Comparison of ENCODE assay signal across 26 cellular contexts in genomic region chr6:125752773-125753172, GRCh38. TPM values are rescaled to one million over a fixed set of nuclear protein-coding genes. Genes with fewer than 3 reads are reported as not detected.
A peak's percentile ranks its signal among the peaks of the same experiment; 100 is the strongest.
DNase-seq lines count a peak whose midpoint lies in the region; ATAC-seq, FAIRE-seq and TF ChIP-seq lines count a peak whose summit lies in the region.
"Had no signal": no experiment of that assay in that cellular context is flagged by ENCODE, and none has a peak within 500 bp of the region (broad histone marks: within the 10 kb centered on the region; RNA-seq: fewer than 3 reads in every experiment).

No MANE protein-coding gene starts in this region.

- H4K20me1 ChIP-seq in GM23338 (replicated peaks; ENCODE audit: insufficient read depth) (no peaks in the 10 kb centered on the region), endothelial cell of umbilical vein (replicated peaks; ENCODE audit: control insufficient read depth, extremely low read depth, insufficient read depth, low read length) (no peaks in the 10 kb centered on the region)

- FAIRE-seq in endothelial cell of umbilical vein (lab: Jason Lieb, UNC) = peak; percentile 50

- H3K9me2 ChIP-seq in GM23338 (ENCODE audit: insufficient read depth) = no peaks in the 10 kb centered on the region

- H3K4me2 ChIP-seq in GM23338 = peak overlapping the region; percentile 43
- no peak overlapping the region for H3K4me2 ChIP-seq in endothelial cell of umbilical vein (ENCODE audit: insufficient read depth, low read length)
- H3K4me2 ChIP-seq: BLaER1 had no signal

- H2AFZ ChIP-seq in GM23338 (no peak overlapping the region), endothelial cell of umbilical vein (ENCODE audit: low read depth, low read length) (no peak overlapping the region)

- DNase-seq in GM23338 (ENCODE audit: low spot score) = no peak
- peak; percentile 9 for DNase-seq in SK-MEL-5 (ENCODE audit: low read depth, low spot score)
- DNase-seq in endothelial cell of umbilical vein (ENCODE audit: low read depth, low spot score) = no peak
- no peak for DNase-seq in psoas muscle
- DNase-seq in amygdala (lab: John Stamatoyannopoulos, UW) = no peak
- no peak for DNase-seq in activated naive CD4-positive, alpha-beta T cell treated with anti-CD3 and anti-CD28 coated beads for 36 hours
- DNase-seq: activated CD4-positive, alpha-beta T cell treated with anti-CD3 and anti-CD28 coated beads for 48 hours; activated naive CD4-positive, alpha-beta T cell; activated T-cell treated with anti-CD3 and anti-CD28 coated beads, Interleukin-2, amount 50 U/mL, for 24 hours; COR-L47; DND-41; erythroblast; foreskin fibroblast; H7; MV-4-11; RPMI8226 had no signal

- peaks cover 19% of the 10 kb centered on the region for H3K79me2 ChIP-seq in GM23338 (replicated peaks; ENCODE audit: insufficient read depth)
- H3K79me2 ChIP-seq in endothelial cell of umbilical vein (ENCODE audit: control insufficient read depth, insufficient read depth, low read length) = no peaks in the 10 kb centered on the region

- 65 to 90% (median 69%) methylated on average over 2 of the region's 2 CpGs for WGBS in psoas muscle, 3 donors

- TF ChIP-seq CTCF in GM23338 (conservative IDR thresholded peaks at IDR 0.05; ENCODE audit: low read depth in 2 of 2) (no peak), endothelial cell of umbilical vein (IDR thresholded peaks at IDR 0.05; ENCODE audit: extremely low read depth in 1 of 2, insufficient read depth in 1 of 2, low read depth in 1 of 2, low read length in 2 of 2) (no peak), psoas muscle (IDR thresholded peaks at IDR 0.05) (no peak)

- CTCF ChIA-PET in endothelial cell of umbilical vein (lab: Charles Lee) = interaction anchor here (0.8 to 10.2 kb wide), 19 partner anchors 7 to 882 kb away, joined by 3 to 439 read pairs (median 6); partner anchors contain the start of genes HDDC2 and NCOA7
- CTCF ChIA-PET in activated naive CD4-positive, alpha-beta T cell treated with anti-CD3 and anti-CD28 coated beads for 36 hours (lab: Charles Lee) = interaction anchor here (0.6 to 2.3 kb wide), 19 partner anchors 10 to 1589 kb away, joined by 3 to 31 read pairs (median 4); partner anchors contain the start of gene HDDC2

- peak overlapping the region; percentile 50 for H3K4me3 Mint-ChIP-seq in GM23338
- no peak overlapping the region for H3K4me3 Mint-ChIP-seq in activated naive CD4-positive, alpha-beta T cell treated with anti-CD3 and anti-CD28 coated beads for 36 hours
- H3K4me3 Mint-ChIP-seq: activated T-cell treated with anti-CD3 and anti-CD28 coated beads, Interleukin-2, amount 50 U/mL, for 24 hours; central memory CD8-positive, alpha-beta T cell; stimulated activated memory B cell treated with anti-CD40 and anti-IgM and Interleukin-4, amounts not matched to agents 10 μg/mL and 1 μg/mL and 100 μg/mL, for 72 hours; T-helper 2 cell treated with Interferon-gamma antibody and Interleukin-4, amounts not matched to agents 5 μg/mL and 100 μg/mL, for 36 hours had no signal

- 0 out of 2 replicates have a peak, but pooled peaks cover 8% of the 10 kb centered on the region for H3F3A ChIP-seq in GM23338 (replicated peaks; ENCODE audit: low read depth)

- H3K27me3 ChIP-seq in GM23338 (ENCODE audit: insufficient read depth) (peaks cover 23% of the 10 kb centered on the region), endothelial cell of umbilical vein (ENCODE audit: control insufficient read depth in 2 of 2, insufficient read depth in 2 of 2, low read length in 2 of 2) (peaks cover 38 to 49% of the 10 kb centered on the region in 2 experiments), psoas muscle (ENCODE audit: insufficient read depth in 3 of 3, low read length in 2 of 3) (no peaks in the 10 kb centered on the region)
- H3K27me3 ChIP-seq: testis had no signal

- H3K4me1 Mint-ChIP-seq in GM23338 = peaks cover 52% of the 10 kb centered on the region
- H3K4me1 Mint-ChIP-seq in activated naive CD4-positive, alpha-beta T cell treated with anti-CD3 and anti-CD28 coated beads for 36 hours (ENCODE audit: low read depth) = peaks cover 19% of the 10 kb centered on the region

- H3K27ac Mint-ChIP-seq in GM23338 = peak overlapping the region; percentile 37; the same call in 1 of the 2 replicates
- H3K27ac Mint-ChIP-seq in activated naive CD4-positive, alpha-beta T cell treated with anti-CD3 and anti-CD28 coated beads for 36 hours = no peak overlapping the region
- H3K27ac Mint-ChIP-seq: activated T-cell treated with anti-CD3 and anti-CD28 coated beads, Interleukin-2, amount 50 U/mL, for 24 hours; stimulated activated memory B cell treated with anti-CD40 and anti-IgM and Interleukin-4, amounts not matched to agents 10 μg/mL and 1 μg/mL and 100 μg/mL, for 72 hours; T-helper 2 cell treated with Interferon-gamma antibody and Interleukin-4, amounts not matched to agents 5 μg/mL and 100 μg/mL, for 36 hours had no signal

- H3K9me1 ChIP-seq in endothelial cell of umbilical vein (replicated peaks; ENCODE audit: control insufficient read depth, extremely low read depth, insufficient read depth, low read length) = no peaks in the 10 kb centered on the region

- H3K4me1 ChIP-seq in GM23338 (ENCODE audit: insufficient read depth) (peaks cover 41% of the 10 kb centered on the region), endothelial cell of umbilical vein (ENCODE audit: control insufficient read depth, extremely low read depth, insufficient read depth, low read length) (peaks cover 15% of the 10 kb centered on the region), psoas muscle (no peaks in the 10 kb centered on the region)
- H3K4me1 ChIP-seq: testis had no signal

- H3K9me3 ChIP-seq in endothelial cell of umbilical vein (replicated peaks; ENCODE audit: control insufficient read depth, insufficient read depth, low read length) (no peaks in the 10 kb centered on the region), psoas muscle (no peaks in the 10 kb centered on the region)
- H3K9me3 ChIP-seq: BLaER1, neutrophil, testis had no signal

- H3K27me3 Mint-ChIP-seq in GM23338 (ENCODE audit: insufficient read depth, low read depth, poor library complexity) = peaks cover 23% of the 10 kb centered on the region
- peaks cover 36% of the 10 kb centered on the region for H3K27me3 Mint-ChIP-seq in activated naive CD4-positive, alpha-beta T cell treated with anti-CD3 and anti-CD28 coated beads for 36 hours (ENCODE audit: low read depth)

- ATAC-seq in GM23338 (no peak), psoas muscle (no peak), SK-N-SH treated with all-trans-retinoic acid at 6 μM for 48 hours (no peak), GM21381 (IDR thresholded peaks at IDR 0.05; ENCODE audit: unreplicated experiment) (no peak)
- ATAC-seq: stimulated activated memory B cell treated with anti-CD40 and anti-IgM and Interleukin-4, amounts not matched to agents 10 μg/mL and 1 μg/mL and 100 μg/mL, for 72 hours had no signal

- H3K9ac ChIP-seq in endothelial cell of umbilical vein (replicated peaks; ENCODE audit: extremely low read depth, insufficient read depth, low read length) = no peak overlapping the region
- H3K9ac ChIP-seq: BLaER1 had no signal

- TF ChIP-seq POLR2A in endothelial cell of umbilical vein (IDR thresholded peaks at IDR 0.05; ENCODE audit: low read depth, low read length) = no peak

- H3K27ac ChIP-seq in GM23338 (ENCODE audit: low read depth) = no peak overlapping the region
- no peak overlapping the region for H3K27ac ChIP-seq in endothelial cell of umbilical vein (ENCODE audit: insufficient read depth, low read depth, low read length)
- H3K27ac ChIP-seq in psoas muscle = no peak overlapping the region
- H3K27ac ChIP-seq: BLaER1, neutrophil had no signal

- dilution Hi-C loops in endothelial cell of umbilical vein (cut with MboI; ENCODE audit: extremely low pct_ligation_motif_present, low sequenced_read_pairs) = no loop called here

- in situ Hi-C loops in SK-MEL-5 (cut with HindIII; ENCODE audit: low pct_unique_long_range_greater_than_20kb, low sequenced_read_pairs) = no loop called here

- peaks cover 37% of the 10 kb centered on the region for H3K36me3 Mint-ChIP-seq in GM23338 (ENCODE audit: low read depth)
- H3K36me3 Mint-ChIP-seq in activated naive CD4-positive, alpha-beta T cell treated with anti-CD3 and anti-CD28 coated beads for 36 hours (ENCODE audit: low read depth) = no peaks in the 10 kb centered on the region
- H3K36me3 Mint-ChIP-seq: stimulated activated memory B cell treated with anti-CD40 and anti-IgM and Interleukin-4, amounts not matched to agents 10 μg/mL and 1 μg/mL and 100 μg/mL, for 72 hours had no signal

- no peaks in the 10 kb centered on the region for H3K36me3 ChIP-seq in GM23338 (ENCODE audit: insufficient read depth)
- H3K36me3 ChIP-seq in endothelial cell of umbilical vein (ENCODE audit: control insufficient read depth in 2 of 2, extremely low read depth in 1 of 2, insufficient read depth in 2 of 2, low read length in 2 of 2) = no peaks in the 10 kb centered on the region
- peaks cover 7 to 60% of the 10 kb centered on the region in 2 donors for H3K36me3 ChIP-seq in psoas muscle (ENCODE audit: insufficient read depth in 1 of 2, low read depth in 1 of 2)
- H3K36me3 ChIP-seq: BLaER1, neutrophil had no signal

- BruUV-seq in endothelial cell of umbilical vein (replicated peaks; lab: Mats Ljungman, UMichigan) = no TSS peak

- intact Hi-C loops in endothelial cell of umbilical vein (cut with micrococcal nuclease) (loop anchor here (1.0 to 5.0 kb wide), 2 partner anchors 438 to 600 kb away; partner anchors contain the start of gene TPD52L1), psoas muscle (cut with DNase I) (loop anchor here (5.0 to 10.0 kb wide), 2 partner anchors 238 to 440 kb away; no protein-coding TSS in a partner anchor)
- intact Hi-C loops in activated naive CD4-positive, alpha-beta T cell treated with anti-CD3 and anti-CD28 coated beads for 36 hours (cut with micrococcal nuclease) = loop anchor here (1.0 to 5.0 kb wide), 3 partner anchors 240 to 880 kb away; no protein-coding TSS in a partner anchor

- H3K4me3 ChIP-seq in GM23338 (no peak overlapping the region), endothelial cell of umbilical vein (replicated peaks in 1 of 3; ENCODE audit: insufficient read depth in 1 of 3, low read depth in 1 of 3, low read length in 3 of 3) (no peak overlapping the region), psoas muscle (peak overlapping the region; percentile 89)
- H3K4me3 ChIP-seq: BLaER1, lung, testis had no signal

- POLR2A ChIA-PET in endothelial cell of umbilical vein (lab: Charles Lee) = interaction anchor here (0.6 kb wide), 1 partner anchor 417 kb away, joined by 3 read pairs; no protein-coding TSS in a partner anchor

- H3K9me3 Mint-ChIP-seq in GM23338 = no peaks in the 10 kb centered on the region; the same call in 2 of the 3 replicates
- H3K9me3 Mint-ChIP-seq in activated naive CD4-positive, alpha-beta T cell treated with anti-CD3 and anti-CD28 coated beads for 36 hours = no peaks in the 10 kb centered on the region
- H3K9me3 Mint-ChIP-seq: activated T-cell treated with anti-CD3 and anti-CD28 coated beads, Interleukin-2, amount 50 U/mL, for 24 hours; central memory CD8-positive, alpha-beta T cell; stimulated activated memory B cell treated with anti-CD40 and anti-IgM and Interleukin-4, amounts not matched to agents 10 μg/mL and 1 μg/mL and 100 μg/mL, for 72 hours; T-helper 2 cell treated with Interferon-gamma antibody and Interleukin-4, amounts not matched to agents 5 μg/mL and 100 μg/mL, for 36 hours had no signal

RNA-seq across cellular contexts. Expression of gene HEY2, which starts 3.3 kb away (rescaled TPM):
- 3.7 and 4.3 TPM in 2 replicates for total RNA-seq in GM23338 (2014; rRNA removed; shearing (Covaris generic))
- 7.7 and 8.5 TPM in 2 replicates for polyA plus RNA-seq in GM23338 (2016; fragmentation: Nextera tagmentation; extraction: Ambion mirVana)
- 8.5 and 9.9 TPM in 2 replicates for total RNA-seq in SK-MEL-5 (2014; rRNA removed; shearing (Covaris generic))
- 20.4 and 23.1 TPM in 2 replicates for polyA plus RNA-seq in SK-MEL-5 (2015; cell fraction: cytosol; rRNA removed)
- polyA plus RNA-seq in SK-MEL-5 (2015; cell fraction: nucleus; rRNA removed) = 19.3 and 24.6 TPM in 2 replicates
- total RNA-seq in endothelial cell of umbilical vein = not detected in 2 replicates
- 0.03 and 0.07 TPM in 2 replicates for polyA plus RNA-seq in endothelial cell of umbilical vein
- 0.03 TPM in 2 replicates for polyA plus RNA-seq in endothelial cell of umbilical vein (2011; cell fraction: cytosol; rRNA removed)
- polyA plus RNA-seq in endothelial cell of umbilical vein (2011; cell fraction: nucleus; rRNA removed) = 0.10 and 0.26 TPM in 2 replicates
- 0.74 and 0.92 TPM in 2 replicates for polyA plus RNA-seq in endothelial cell of umbilical vein (2012)
- polyA minus RNA-seq in endothelial cell of umbilical vein = not detected in 2 replicates
- polyA minus RNA-seq in endothelial cell of umbilical vein (2011; cell fraction: cytosol; rRNA and poly(A)+ RNA removed) = not detected
- polyA minus RNA-seq in endothelial cell of umbilical vein (2011; cell fraction: nucleus; rRNA and poly(A)+ RNA removed) = not detected in 2 replicates
- 10 to 100 TPM in 1 of 4 donors, 1 to 10 TPM in 3; 4.4 to 80.5 (median 7.5) TPM for total RNA-seq in psoas muscle
- 1 to 10 TPM; 4.2 to 6.2 (median 5.5) TPM for polyA plus RNA-seq in psoas muscle
- total RNA-seq in activated naive CD4-positive, alpha-beta T cell treated with anti-CD3 and anti-CD28 coated beads for 36 hours = not detected
- total RNA-seq: activated CD8-positive, alpha-beta memory T cell treated with anti-CD3 and anti-CD28 coated beads for 36 hours had no signal

RNA-seq across cellular contexts. Expression of gene NCOA7, which starts 38.0 kb away (rescaled TPM):
- 9.3 and 14.8 TPM in 2 replicates for total RNA-seq in GM23338 (2014; rRNA removed; shearing (Covaris generic))
- 15.7 and 17.1 TPM in 2 replicates for polyA plus RNA-seq in GM23338 (2016; fragmentation: Nextera tagmentation; extraction: Ambion mirVana)
- 22.5 and 23.7 TPM in 2 replicates for total RNA-seq in SK-MEL-5 (2014; rRNA removed; shearing (Covaris generic))
- 23.8 and 33.2 TPM in 2 replicates for polyA plus RNA-seq in SK-MEL-5 (2015; cell fraction: cytosol; rRNA removed)
- polyA plus RNA-seq in SK-MEL-5 (2015; cell fraction: nucleus; rRNA removed) = 28.3 and 31.7 TPM in 2 replicates
- 58.2 and 71.2 TPM in 2 replicates for total RNA-seq in endothelial cell of umbilical vein
- polyA plus RNA-seq in endothelial cell of umbilical vein = 20.3 and 27.7 TPM in 2 replicates
- 25.3 and 29.9 TPM in 2 replicates for polyA plus RNA-seq in endothelial cell of umbilical vein (2011; cell fraction: cytosol; rRNA removed)
- polyA plus RNA-seq in endothelial cell of umbilical vein (2011; cell fraction: nucleus; rRNA removed) = 57.9 and 62.1 TPM in 2 replicates
- polyA plus RNA-seq in endothelial cell of umbilical vein (2012) = 39.7 and 40.1 TPM in 2 replicates
- 111 and 159 TPM in 2 replicates for polyA minus RNA-seq in endothelial cell of umbilical vein
- 52.8 TPM for polyA minus RNA-seq in endothelial cell of umbilical vein (2011; cell fraction: cytosol; rRNA and poly(A)+ RNA removed)
- polyA minus RNA-seq in endothelial cell of umbilical vein (2011; cell fraction: nucleus; rRNA and poly(A)+ RNA removed) = 62.9 and 65.0 TPM in 2 replicates
- 10 to 100 TPM in 3 of 4 donors, 1 to 10 TPM in 1; 8.2 to 22.5 (median 13.2) TPM for total RNA-seq in psoas muscle
- polyA plus RNA-seq in psoas muscle = 1 to 10 TPM; 3.1 to 7.4 (median 5.6) TPM
- 10 to 100 TPM; 39.2 to 43.1 TPM for total RNA-seq in activated naive CD4-positive, alpha-beta T cell treated with anti-CD3 and anti-CD28 coated beads for 36 hours
